Comparison of ENCODE assay signal across 8 cellular contexts in genomic region chr1:19311931-19312781, GRCh38. TPM values are rescaled to one million over a fixed set of nuclear protein-coding genes. Genes with fewer than 3 reads are reported as not detected.
DNase-seq lines count a peak whose midpoint lies in the region; ATAC-seq, FAIRE-seq and TF ChIP-seq lines count a peak whose summit lies in the region.

Gene AKR7A2 (minus strand): TSS chr1:19312144. CDS start chr1:19312124, 20 bp downstream.
Gene SLC66A1 (plus strand): TSS chr1:19312326. CDS start chr1:19317678, 5,352 bp downstream.

- peak within 1 kb of the TSS; percentile 94 for H3K4me3 Mint-ChIP-seq in WTC11

- H3K36me3 ChIP-seq in bronchial epithelial cell (ENCODE audit: control insufficient read depth, insufficient read depth, low read length), result peaks cover 10% of the 10 kb centered on the region
- peaks cover 0 to 5% of the 10 kb centered on the region in 2 donors for H3K36me3 ChIP-seq in small intestine (ENCODE audit: control insufficient read depth in 2 of 2, insufficient read depth in 2 of 2, low read length in 2 of 2)

- TF ChIP-seq CTCF in WTC11 (IDR thresholded peaks at IDR 0.05), result no peak
- peak; percentile 1 for TF ChIP-seq CTCF in bronchial epithelial cell (IDR thresholded peaks at IDR 0.05; ENCODE audit: insufficient read depth, low read length, severe bottlenecking)

- H3K9me3 Mint-ChIP-seq in WTC11, result no peaks in the 10 kb centered on the region

- H3K9me3 ChIP-seq in small intestine (ENCODE audit: control insufficient read depth, low read depth), result no peaks in the 10 kb centered on the region

- ATAC-seq in GM18873 (IDR thresholded peaks at IDR 0.05; ENCODE audit: low FRiP score, unreplicated experiment), result peak; percentile 45
- peak; percentile 71 for ATAC-seq in HG03108 (IDR thresholded peaks at IDR 0.05; ENCODE audit: unreplicated experiment)
- peak; percentile 95 for ATAC-seq in WTC11

- H3K4me1 ChIP-seq in small intestine (ENCODE audit: control insufficient read depth in 2 of 2, insufficient read depth in 1 of 2, low read depth in 1 of 2, low read length in 1 of 2), result peaks cover 0 to 7% of the 10 kb centered on the region in 2 donors

- peak; percentile 90 for DNase-seq in ACHN
- DNase-seq in NCI-H2171 treated with DMSO at 0.1 percent for 48 hours (lab: John Stamatoyannopoulos, UW), result peak; percentile 78
- peak; percentile 92 for DNase-seq in WTC11 (ENCODE audit: low spot score)
- peak; percentile 72 for DNase-seq in bronchial epithelial cell (ENCODE audit: low read depth)
- peak; percentile 100 for DNase-seq in iPS-NIHi11 (ENCODE audit: low spot score)
- DNase-seq in small intestine, result peak; percentile 93

- peaks cover 13% of the 10 kb centered on the region for H3K4me1 Mint-ChIP-seq in WTC11

- H3K27me3 Mint-ChIP-seq in WTC11 (ENCODE audit: low read depth), result peaks cover 6% of the 10 kb centered on the region

- H3K36me3 Mint-ChIP-seq in WTC11, result peaks cover 13% of the 10 kb centered on the region

- CTCF ChIA-PET in WTC11 (lab: Charles Lee), result interaction anchor here (0.5 to 1.5 kb wide), 8 partner anchors 14 to 369 kb away, joined by 3 to 5 read pairs (median 4); no protein-coding TSS in a partner anchor

- H3K27me3 ChIP-seq in bronchial epithelial cell (ENCODE audit: control insufficient read depth, insufficient read depth, low read length) (no peaks in the 10 kb centered on the region), small intestine (ENCODE audit: control insufficient read depth in 2 of 2, insufficient read depth in 2 of 2, low read length in 2 of 2) (no peaks in the 10 kb centered on the region)

- 1% methylated on average over 48 to 105 of the region's 105 CpGs for WGBS in small intestine, 3 donors

- H3K4me3 ChIP-seq in bronchial epithelial cell (ENCODE audit: low read depth, low read length), result peak within 1 kb of the TSS; percentile 83
- peak within 1 kb of the TSS; percentile 72 to 74 for H3K4me3 ChIP-seq in small intestine (ENCODE audit: low read depth in 1 of 2, low read length in 2 of 2)

- in situ Hi-C loops in ACHN (cut with HindIII; ENCODE audit: low pct_ligation_motif_present, low pct_unique_long_range_greater_than_20kb, low sequenced_read_pairs), result no loop called here

- peak within 1 kb of the TSS; percentile 78 to 80 for H3K27ac ChIP-seq in small intestine (ENCODE audit: low read depth in 1 of 2, low read length in 1 of 2)

- FAIRE-seq in bronchial epithelial cell (lab: Jason Lieb, UNC) (no peak), small intestine (lab: Jason Lieb, UNC) (no peak)

- H3K27ac Mint-ChIP-seq in WTC11, result no peak within 1 kb of the TSS

- POLR2A ChIA-PET in WTC11 (lab: Charles Lee), result interaction anchor here (1.3 kb wide), 1 partner anchor 61 kb away, joined by 4 read pairs; the partner anchor contains the start of genes EMC1 and MRTO4

TF ChIP-seq in WTC11, 78 proteins besides CTCF, POLR2A, EP300 and RAD21:
- TF ChIP-seq ATF1 (CRISPR knock-in tag; IDR thresholded peaks at IDR 0.05), result 0 out of 2 replicates have a peak, but pooled peaks have one; percentile 59
- TF ChIP-seq FOXK1 (CRISPR knock-in tag; IDR thresholded peaks at IDR 0.05), result peak; percentile 53; the same call in 1 of the 2 replicates
- 0 out of 2 replicates have a peak, but pooled peaks have one; percentile 32 for TF ChIP-seq NFE2L1 (CRISPR knock-in tag; IDR thresholded peaks at IDR 0.05)
- peak; percentile 92; the same call in 1 of the 2 replicates for TF ChIP-seq KAT7 (CRISPR knock-in tag; IDR thresholded peaks at IDR 0.05; ENCODE audit: borderline replicate concordance)
- no peak for TF ChIP-seq MLX (CRISPR knock-in tag; IDR thresholded peaks at IDR 0.05)
- TF ChIP-seq RELA (CRISPR knock-in tag; IDR thresholded peaks at IDR 0.05; ENCODE audit: borderline replicate concordance), result peak; percentile 89
- TF ChIP-seq ZNF671 (CRISPR knock-in tag; IDR thresholded peaks at IDR 0.05), result no peak
- TF ChIP-seq E2F5 (CRISPR knock-in tag; IDR thresholded peaks at IDR 0.05), result peak; percentile 83; the same call in 1 of the 2 replicates
- peak; percentile 74; the same call in 1 of the 2 replicates for TF ChIP-seq ELF4 (CRISPR knock-in tag; IDR thresholded peaks at IDR 0.05; ENCODE audit: low read depth)
- TF ChIP-seq ETV6 (CRISPR knock-in tag; IDR thresholded peaks at IDR 0.05), result peak; percentile 52; the same call in 1 of the 2 replicates
- no peak; the same call in 1 of the 2 replicates for TF ChIP-seq IRF1 (CRISPR knock-in tag; IDR thresholded peaks at IDR 0.05)
- no peak for TF ChIP-seq ZNF121 (CRISPR knock-in tag; IDR thresholded peaks at IDR 0.05)
- TF ChIP-seq SP1 (CRISPR knock-in tag; conservative IDR thresholded peaks at IDR 0.05), result peak; percentile 68; the same call in 1 of the 2 replicates
- peak; percentile 85 for TF ChIP-seq USF1 (CRISPR knock-in tag; IDR thresholded peaks at IDR 0.05)
- TF ChIP-seq CREM (CRISPR knock-in tag; IDR thresholded peaks at IDR 0.05), result peak; percentile 55; the same call in 1 of the 2 replicates
- TF ChIP-seq EMX1 (CRISPR knock-in tag; IDR thresholded peaks at IDR 0.05), result no peak
- TF ChIP-seq USF2 (CRISPR knock-in tag; IDR thresholded peaks at IDR 0.05), result peak; percentile 95
- TF ChIP-seq CBFB (CRISPR knock-in tag; IDR thresholded peaks at IDR 0.05; ENCODE audit: low read depth), result no peak
- peak; percentile 67; the same call in 1 of the 2 replicates for TF ChIP-seq FOXP4 (CRISPR knock-in tag; IDR thresholded peaks at IDR 0.05)

RNA-seq across cellular contexts. Expression of gene AKR7A2, which starts in this region (rescaled TPM):
- total RNA-seq in WTC11 (2021), result 43.4 to 51.6 TPM (median 50.6 TPM) in 3 replicates
- total RNA-seq in bronchial epithelial cell, result 45.2 and 54.8 TPM in 2 replicates
- 100 to 1,000 TPM in 2 of 3 donors, 10 to 100 TPM in 1; 73.2 to 153 (median 147) TPM for polyA plus RNA-seq in small intestine

RNA-seq across cellular contexts. Expression of gene SLC66A1, which starts in this region (rescaled TPM):
- total RNA-seq in WTC11 (2021) (12.8 to 14.2 TPM (median 14.1 TPM) in 3 replicates), bronchial epithelial cell (23.9 and 26.6 TPM in 2 replicates)
- polyA plus RNA-seq in small intestine, result 10 to 100 TPM; 14.6 to 46.7 (median 39.2) TPM

Comparison
In these comparisons a context has a peak if more than half of its experiments do, and no peak if none do; other contexts are left out.
1. Peak in every context shown above with its lines: DNase-seq, ATAC-seq, H3K4me3 ChIP-seq and H3K27ac ChIP-seq.
2. ATAC-seq: peak in every context shown above with its lines; median percentile 95 in WTC11; 71 in HG03108; 45 in GM18873.